Comparison of ENCODE assay signal across 1 cellular context in the genomic region with DNA sequence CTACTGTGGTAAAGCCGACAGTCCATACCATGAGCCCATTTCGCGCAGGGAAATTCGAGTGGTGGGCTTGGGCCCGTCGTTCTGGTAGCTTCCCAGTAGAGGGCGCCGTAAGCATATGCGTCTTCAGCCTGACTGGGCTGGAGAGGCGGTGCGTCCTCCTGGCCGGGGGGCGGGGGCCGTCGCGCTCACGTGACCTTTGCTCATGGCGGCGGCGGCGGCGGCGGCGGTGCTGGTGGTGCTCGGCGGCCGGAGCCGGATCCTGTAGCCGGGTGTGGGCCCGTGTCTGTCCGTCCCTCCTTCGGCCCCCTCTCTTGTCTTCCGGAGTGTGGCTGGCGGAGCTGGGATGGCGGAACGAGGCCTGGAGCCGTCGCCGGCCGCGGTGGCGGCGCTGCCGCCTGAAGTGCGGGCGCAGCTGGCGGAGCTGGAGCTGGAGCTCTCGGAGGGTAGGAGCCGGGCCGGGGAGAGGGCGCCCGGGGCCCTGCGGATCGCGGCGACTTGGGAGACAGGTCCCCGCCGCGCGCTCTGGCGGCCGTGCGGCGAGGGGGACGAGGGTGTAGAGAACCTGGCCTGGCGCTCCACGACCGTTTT.
A peak's percentile ranks its signal among the peaks of the same experiment; 100 is the strongest.
TF ChIP-seq lines count a peak whose summit lies in the region.

A gene with protein sequence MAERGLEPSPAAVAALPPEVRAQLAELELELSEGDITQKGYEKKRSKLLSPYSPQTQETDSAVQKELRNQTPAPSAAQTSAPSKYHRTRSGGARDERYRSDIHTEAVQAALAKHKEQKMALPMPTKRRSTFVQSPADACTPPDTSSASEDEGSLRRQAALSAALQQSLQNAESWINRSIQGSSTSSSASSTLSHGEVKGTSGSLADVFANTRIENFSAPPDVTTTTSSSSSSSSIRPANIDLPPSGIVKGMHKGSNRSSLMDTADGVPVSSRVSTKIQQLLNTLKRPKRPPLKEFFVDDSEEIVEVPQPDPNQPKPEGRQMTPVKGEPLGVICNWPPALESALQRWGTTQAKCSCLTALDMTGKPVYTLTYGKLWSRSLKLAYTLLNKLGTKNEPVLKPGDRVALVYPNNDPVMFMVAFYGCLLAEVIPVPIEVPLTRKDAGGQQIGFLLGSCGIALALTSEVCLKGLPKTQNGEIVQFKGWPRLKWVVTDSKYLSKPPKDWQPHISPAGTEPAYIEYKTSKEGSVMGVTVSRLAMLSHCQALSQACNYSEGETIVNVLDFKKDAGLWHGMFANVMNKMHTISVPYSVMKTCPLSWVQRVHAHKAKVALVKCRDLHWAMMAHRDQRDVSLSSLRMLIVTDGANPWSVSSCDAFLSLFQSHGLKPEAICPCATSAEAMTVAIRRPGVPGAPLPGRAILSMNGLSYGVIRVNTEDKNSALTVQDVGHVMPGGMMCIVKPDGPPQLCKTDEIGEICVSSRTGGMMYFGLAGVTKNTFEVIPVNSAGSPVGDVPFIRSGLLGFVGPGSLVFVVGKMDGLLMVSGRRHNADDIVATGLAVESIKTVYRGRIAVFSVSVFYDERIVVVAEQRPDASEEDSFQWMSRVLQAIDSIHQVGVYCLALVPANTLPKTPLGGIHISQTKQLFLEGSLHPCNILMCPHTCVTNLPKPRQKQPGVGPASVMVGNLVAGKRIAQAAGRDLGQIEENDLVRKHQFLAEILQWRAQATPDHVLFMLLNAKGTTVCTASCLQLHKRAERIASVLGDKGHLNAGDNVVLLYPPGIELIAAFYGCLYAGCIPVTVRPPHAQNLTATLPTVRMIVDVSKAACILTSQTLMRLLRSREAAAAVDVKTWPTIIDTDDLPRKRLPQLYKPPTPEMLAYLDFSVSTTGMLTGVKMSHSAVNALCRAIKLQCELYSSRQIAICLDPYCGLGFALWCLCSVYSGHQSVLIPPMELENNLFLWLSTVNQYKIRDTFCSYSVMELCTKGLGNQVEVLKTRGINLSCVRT (N-terminal part only) (plus strand): TSS at position 188 of the 588 bp plus-strand sequence. CDS start 156 bp downstream, at position 344.

TF ChIP-seq in HepG2, 621 proteins besides CTCF, POLR2A, EP300 and RAD21 (continued from another document and continues in another):
- TF ChIP-seq CEBPB (IDR thresholded peaks at IDR 0.05; ENCODE audit: borderline replicate concordance, low read depth, low read length) (no peak), SKI (IDR thresholded peaks at IDR 0.05; ENCODE audit: partially characterized antibody) (peak; percentile 69), ZNF550 (CRISPR knock-in tag; IDR thresholded peaks at IDR 0.05; ENCODE audit: borderline replicate concordance) (no peak), ZNF841 (CRISPR knock-in tag; IDR thresholded peaks at IDR 0.05; ENCODE audit: borderline replicate concordance) (no peak), ZNF547 (CRISPR knock-in tag; IDR thresholded peaks at IDR 0.05) (peak; percentile 51; the same call in 1 of the 2 replicates), RXRB (CRISPR knock-in tag; IDR thresholded peaks at IDR 0.05; ENCODE audit: borderline replicate concordance) (peak; percentile 78), SYNCRIP (IDR thresholded peaks at IDR 0.05; ENCODE audit: insufficient read depth, low read depth, low read length) (no peak), MIXL1 (CRISPR knock-in tag; IDR thresholded peaks at IDR 0.05) (peak; percentile 76), SRF (IDR thresholded peaks at IDR 0.05; ENCODE audit: low read depth, low read length) (no peak), NR2C2 (CRISPR knock-in tag; IDR thresholded peaks at IDR 0.05; ENCODE audit: borderline replicate concordance) (no peak), ZNF788 (CRISPR knock-in tag; IDR thresholded peaks at IDR 0.05; ENCODE audit: borderline replicate concordance) (peak; percentile 70; the same call in 1 of the 2 replicates), PHF5A (CRISPR knock-in tag; IDR thresholded peaks at IDR 0.05; ENCODE audit: low read depth, unreplicated experiment) (no peak), HOXA7 (CRISPR knock-in tag; IDR thresholded peaks at IDR 0.05) (no peak), PHF8 (CRISPR knock-in tag; IDR thresholded peaks at IDR 0.05) (peak; percentile 62; the same call in 1 of the 2 replicates), SMAD9 (CRISPR knock-in tag; IDR thresholded peaks at IDR 0.05) (no peak), TBX2 (CRISPR knock-in tag; IDR thresholded peaks at IDR 0.05; ENCODE audit: borderline replicate concordance) (peak; percentile 55; the same call in 1 of the 2 replicates), PHF20 (CRISPR knock-in tag; IDR thresholded peaks at IDR 0.05) (peak; percentile 65), AGO2 (optimal IDR thresholded peaks at IDR 0.05; ENCODE audit: low read depth, low read length) (peak; percentile 89), PAWR (CRISPR knock-in tag; IDR thresholded peaks at IDR 0.05; ENCODE audit: borderline replicate concordance) (no peak), BORCS8-MEF2B (CRISPR knock-in tag; IDR thresholded peaks at IDR 0.05) (no peak), MBD4 (IDR thresholded peaks at IDR 0.05; ENCODE audit: borderline replicate concordance, low read length) (no peak), MTF2 (CRISPR knock-in tag; IDR thresholded peaks at IDR 0.05; ENCODE audit: borderline replicate concordance) (no peak), TAF1 (CRISPR knock-in tag; IDR thresholded peaks at IDR 0.05) (peak; percentile 82; the same call in 1 of the 2 replicates), ZNF737 (CRISPR knock-in tag; IDR thresholded peaks at IDR 0.05; ENCODE audit: borderline replicate concordance) (no peak), MATR3 (CRISPR knock-in tag; IDR thresholded peaks at IDR 0.05) (no peak), ZNF367 (CRISPR knock-in tag; IDR thresholded peaks at IDR 0.05; ENCODE audit: borderline replicate concordance) (no peak), KLF16 (CRISPR knock-in tag; IDR thresholded peaks at IDR 0.05) (peak in 1 of 2 experiments; percentile 88; a peak in 1 of 4 replicates), POLR2G (IDR thresholded peaks at IDR 0.05; ENCODE audit: low read depth, low read length) (peak; percentile 76), THAP11 (CRISPR knock-in tag; IDR thresholded peaks at IDR 0.05) (peak; percentile 66), NR2F1 (CRISPR knock-in tag; IDR thresholded peaks at IDR 0.05) (no peak)
- TF ChIP-seq, protein P1, sequence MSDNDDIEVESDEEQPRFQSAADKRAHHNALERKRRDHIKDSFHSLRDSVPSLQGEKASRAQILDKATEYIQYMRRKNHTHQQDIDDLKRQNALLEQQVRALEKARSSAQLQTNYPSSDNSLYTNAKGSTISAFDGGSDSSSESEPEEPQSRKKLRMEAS (IDR thresholded peaks at IDR 0.05), result peak; percentile 92
- TF ChIP-seq, protein P2, sequence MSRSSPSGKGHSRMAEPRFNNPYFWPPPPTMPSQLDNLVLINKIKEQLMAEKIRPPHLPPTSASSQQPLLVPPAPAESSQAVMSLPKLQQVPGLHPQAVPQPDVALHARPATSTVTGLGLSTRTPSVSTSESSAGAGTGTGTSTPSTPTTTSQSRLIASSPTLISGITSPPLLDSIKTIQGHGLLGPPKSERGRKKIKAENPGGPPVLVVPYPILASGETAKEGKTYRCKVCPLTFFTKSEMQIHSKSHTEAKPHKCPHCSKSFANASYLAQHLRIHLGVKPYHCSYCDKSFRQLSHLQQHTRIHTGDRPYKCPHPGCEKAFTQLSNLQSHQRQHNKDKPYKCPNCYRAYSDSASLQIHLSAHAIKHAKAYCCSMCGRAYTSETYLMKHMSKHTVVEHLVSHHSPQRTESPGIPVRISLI (CRISPR knock-in tag; IDR thresholded peaks at IDR 0.05; ENCODE audit: borderline replicate concordance), result peak; percentile 33; the same call in 1 of the 2 replicates
- TF ChIP-seq, protein P3, sequence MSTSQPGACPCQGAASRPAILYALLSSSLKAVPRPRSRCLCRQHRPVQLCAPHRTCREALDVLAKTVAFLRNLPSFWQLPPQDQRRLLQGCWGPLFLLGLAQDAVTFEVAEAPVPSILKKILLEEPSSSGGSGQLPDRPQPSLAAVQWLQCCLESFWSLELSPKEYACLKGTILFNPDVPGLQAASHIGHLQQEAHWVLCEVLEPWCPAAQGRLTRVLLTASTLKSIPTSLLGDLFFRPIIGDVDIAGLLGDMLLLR (CRISPR knock-in tag; IDR thresholded peaks at IDR 0.05), result 0 out of 2 replicates have a peak, but pooled peaks have one; percentile 67
- TF ChIP-seq, protein P4, sequence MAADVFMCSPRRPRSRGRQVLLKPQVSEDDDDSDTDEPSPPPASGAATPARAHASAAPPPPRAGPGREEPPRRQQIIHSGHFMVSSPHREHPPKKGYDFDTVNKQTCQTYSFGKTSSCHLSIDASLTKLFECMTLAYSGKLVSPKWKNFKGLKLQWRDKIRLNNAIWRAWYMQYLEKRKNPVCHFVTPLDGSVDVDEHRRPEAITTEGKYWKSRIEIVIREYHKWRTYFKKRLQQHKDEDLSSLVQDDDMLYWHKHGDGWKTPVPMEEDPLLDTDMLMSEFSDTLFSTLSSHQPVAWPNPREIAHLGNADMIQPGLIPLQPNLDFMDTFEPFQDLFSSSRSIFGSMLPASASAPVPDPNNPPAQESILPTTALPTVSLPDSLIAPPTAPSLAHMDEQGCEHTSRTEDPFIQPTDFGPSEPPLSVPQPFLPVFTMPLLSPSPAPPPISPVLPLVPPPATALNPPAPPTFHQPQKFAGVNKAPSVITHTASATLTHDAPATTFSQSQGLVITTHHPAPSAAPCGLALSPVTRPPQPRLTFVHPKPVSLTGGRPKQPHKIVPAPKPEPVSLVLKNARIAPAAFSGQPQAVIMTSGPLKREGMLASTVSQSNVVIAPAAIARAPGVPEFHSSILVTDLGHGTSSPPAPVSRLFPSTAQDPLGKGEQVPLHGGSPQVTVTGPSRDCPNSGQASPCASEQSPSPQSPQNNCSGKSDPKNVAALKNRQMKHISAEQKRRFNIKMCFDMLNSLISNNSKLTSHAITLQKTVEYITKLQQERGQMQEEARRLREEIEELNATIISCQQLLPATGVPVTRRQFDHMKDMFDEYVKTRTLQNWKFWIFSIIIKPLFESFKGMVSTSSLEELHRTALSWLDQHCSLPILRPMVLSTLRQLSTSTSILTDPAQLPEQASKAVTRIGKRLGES (CRISPR knock-in tag; IDR thresholded peaks at IDR 0.05; ENCODE audit: borderline replicate concordance), result no peak
- TF ChIP-seq, protein P5, sequence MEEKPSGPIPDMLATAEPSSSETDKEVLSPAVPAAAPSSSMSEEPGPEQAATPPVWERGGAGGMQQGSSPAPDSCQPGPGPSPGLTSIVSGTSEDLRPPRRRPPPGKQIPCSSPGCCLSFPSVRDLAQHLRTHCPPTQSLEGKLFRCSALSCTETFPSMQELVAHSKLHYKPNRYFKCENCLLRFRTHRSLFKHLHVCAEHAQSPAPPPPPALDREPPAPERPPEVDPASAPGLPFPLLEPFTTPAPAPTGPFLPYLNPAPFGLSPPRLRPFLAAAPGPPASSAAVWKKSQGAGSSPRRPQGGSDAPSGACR (CRISPR knock-in tag; IDR thresholded peaks at IDR 0.05), result no peak
- TF ChIP-seq, protein P6, sequence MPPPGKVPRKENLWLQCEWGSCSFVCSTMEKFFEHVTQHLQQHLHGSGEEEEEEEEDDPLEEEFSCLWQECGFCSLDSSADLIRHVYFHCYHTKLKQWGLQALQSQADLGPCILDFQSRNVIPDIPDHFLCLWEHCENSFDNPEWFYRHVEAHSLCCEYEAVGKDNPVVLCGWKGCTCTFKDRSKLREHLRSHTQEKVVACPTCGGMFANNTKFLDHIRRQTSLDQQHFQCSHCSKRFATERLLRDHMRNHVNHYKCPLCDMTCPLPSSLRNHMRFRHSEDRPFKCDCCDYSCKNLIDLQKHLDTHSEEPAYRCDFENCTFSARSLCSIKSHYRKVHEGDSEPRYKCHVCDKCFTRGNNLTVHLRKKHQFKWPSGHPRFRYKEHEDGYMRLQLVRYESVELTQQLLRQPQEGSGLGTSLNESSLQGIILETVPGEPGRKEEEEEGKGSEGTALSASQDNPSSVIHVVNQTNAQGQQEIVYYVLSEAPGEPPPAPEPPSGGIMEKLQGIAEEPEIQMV (CRISPR knock-in tag; IDR thresholded peaks at IDR 0.05; ENCODE audit: low read depth), result no peak
- TF ChIP-seq, protein P7, sequence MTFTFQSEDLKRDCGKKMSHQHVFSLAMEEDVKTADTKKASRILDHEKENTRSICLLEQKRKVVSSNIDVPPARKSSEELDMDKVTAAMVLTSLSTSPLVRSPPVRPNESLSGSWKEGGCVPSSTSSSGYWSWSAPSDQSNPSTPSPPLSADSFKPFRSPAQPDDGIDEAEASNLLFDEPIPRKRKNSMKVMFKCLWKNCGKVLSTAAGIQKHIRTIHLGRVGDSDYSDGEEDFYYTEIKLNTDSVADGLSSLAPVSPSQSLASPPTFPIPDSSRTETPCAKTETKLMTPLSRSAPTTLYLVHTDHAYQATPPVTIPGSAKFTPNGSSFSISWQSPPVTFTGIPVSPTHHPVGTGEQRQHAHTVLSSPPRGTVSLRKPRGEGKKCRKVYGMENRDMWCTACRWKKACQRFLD (CRISPR knock-in tag; IDR thresholded peaks at IDR 0.05; ENCODE audit: borderline replicate concordance), result no peak
- TF ChIP-seq, protein P8, sequence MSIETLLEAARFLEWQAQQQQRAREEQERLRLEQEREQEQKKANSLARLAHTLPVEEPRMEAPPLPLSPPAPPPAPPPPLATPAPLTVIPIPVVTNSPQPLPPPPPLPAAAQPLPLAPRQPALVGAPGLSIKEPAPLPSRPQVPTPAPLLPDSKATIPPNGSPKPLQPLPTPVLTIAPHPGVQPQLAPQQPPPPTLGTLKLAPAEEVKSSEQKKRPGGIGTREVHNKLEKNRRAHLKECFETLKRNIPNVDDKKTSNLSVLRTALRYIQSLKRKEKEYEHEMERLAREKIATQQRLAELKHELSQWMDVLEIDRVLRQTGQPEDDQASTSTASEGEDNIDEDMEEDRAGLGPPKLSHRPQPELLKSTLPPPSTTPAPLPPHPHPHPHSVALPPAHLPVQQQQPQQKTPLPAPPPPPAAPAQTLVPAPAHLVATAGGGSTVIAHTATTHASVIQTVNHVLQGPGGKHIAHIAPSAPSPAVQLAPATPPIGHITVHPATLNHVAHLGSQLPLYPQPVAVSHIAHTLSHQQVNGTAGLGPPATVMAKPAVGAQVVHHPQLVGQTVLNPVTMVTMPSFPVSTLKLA (IDR thresholded peaks at IDR 0.05), result no peak
- TF ChIP-seq, protein P9, sequence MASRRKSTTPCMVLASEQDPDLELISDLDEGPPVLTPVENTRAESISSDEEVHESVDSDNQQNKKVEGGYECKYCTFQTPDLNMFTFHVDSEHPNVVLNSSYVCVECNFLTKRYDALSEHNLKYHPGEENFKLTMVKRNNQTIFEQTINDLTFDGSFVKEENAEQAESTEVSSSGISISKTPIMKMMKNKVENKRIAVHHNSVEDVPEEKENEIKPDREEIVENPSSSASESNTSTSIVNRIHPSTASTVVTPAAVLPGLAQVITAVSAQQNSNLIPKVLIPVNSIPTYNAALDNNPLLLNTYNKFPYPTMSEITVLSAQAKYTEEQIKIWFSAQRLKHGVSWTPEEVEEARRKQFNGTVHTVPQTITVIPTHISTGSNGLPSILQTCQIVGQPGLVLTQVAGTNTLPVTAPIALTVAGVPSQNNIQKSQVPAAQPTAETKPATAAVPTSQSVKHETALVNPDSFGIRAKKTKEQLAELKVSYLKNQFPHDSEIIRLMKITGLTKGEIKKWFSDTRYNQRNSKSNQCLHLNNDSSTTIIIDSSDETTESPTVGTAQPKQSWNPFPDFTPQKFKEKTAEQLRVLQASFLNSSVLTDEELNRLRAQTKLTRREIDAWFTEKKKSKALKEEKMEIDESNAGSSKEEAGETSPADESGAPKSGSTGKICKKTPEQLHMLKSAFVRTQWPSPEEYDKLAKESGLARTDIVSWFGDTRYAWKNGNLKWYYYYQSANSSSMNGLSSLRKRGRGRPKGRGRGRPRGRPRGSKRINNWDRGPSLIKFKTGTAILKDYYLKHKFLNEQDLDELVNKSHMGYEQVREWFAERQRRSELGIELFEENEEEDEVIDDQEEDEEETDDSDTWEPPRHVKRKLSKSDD (CRISPR knock-in tag; IDR thresholded peaks at IDR 0.05; ENCODE audit: low read depth), result no peak
